In the genomic region with DNA sequence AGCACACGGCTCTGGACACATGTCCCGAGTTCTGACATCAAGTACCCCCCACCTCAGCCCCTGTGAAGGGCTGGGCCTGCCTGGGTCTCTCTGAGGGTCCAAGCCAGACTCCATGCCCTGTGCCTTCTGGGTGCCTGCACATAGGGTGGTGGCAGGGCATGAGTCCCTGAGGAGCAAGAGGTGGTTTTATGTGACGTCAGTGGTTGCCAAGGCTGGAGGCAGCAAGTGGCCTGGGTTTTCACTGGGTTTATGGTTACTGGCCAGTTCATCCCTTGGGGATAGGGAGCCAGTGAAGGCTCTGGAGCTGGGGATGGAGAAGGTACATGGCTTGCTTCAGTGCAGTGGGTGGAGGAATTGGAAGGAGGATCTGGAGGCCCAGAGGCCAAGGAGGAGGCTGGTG, we compare ENCODE assay signal across 2 cellular contexts.
TF ChIP-seq lines count a peak whose summit lies in the region.

No MANE protein-coding gene starts in this region.

TF ChIP-seq in HepG2, 621 proteins besides CTCF, POLR2A, EP300 and RAD21:
- TF ChIP-seq FOXO1 (CRISPR knock-in tag; IDR thresholded peaks at IDR 0.05): no peak
- no peak for TF ChIP-seq TAF1 (CRISPR knock-in tag; IDR thresholded peaks at IDR 0.05)
- TF ChIP-seq RFXANK (CRISPR knock-in tag; IDR thresholded peaks at IDR 0.05): peak; percentile 95
- no peak for TF ChIP-seq NR2C2 (CRISPR knock-in tag; IDR thresholded peaks at IDR 0.05; ENCODE audit: borderline replicate concordance)
- peak; percentile 77; the same call in 1 of the 2 replicates for TF ChIP-seq RFXAP (CRISPR knock-in tag; IDR thresholded peaks at IDR 0.05; ENCODE audit: borderline replicate concordance)
- TF ChIP-seq SCMH1 (CRISPR knock-in tag; IDR thresholded peaks at IDR 0.05; ENCODE audit: borderline replicate concordance): no peak
- peak; percentile 88 for TF ChIP-seq CREB1 (IDR thresholded peaks at IDR 0.05)
- no peak for TF ChIP-seq CREB1 (CRISPR knock-in tag; IDR thresholded peaks at IDR 0.05)
- TF ChIP-seq MEIS1 (CRISPR knock-in tag; IDR thresholded peaks at IDR 0.05; ENCODE audit: borderline replicate concordance): no peak
- peak; percentile 97 for TF ChIP-seq RFX5 (IDR thresholded peaks at IDR 0.05; ENCODE audit: low read depth, low read length)

TF ChIP-seq in H1, 55 proteins besides CTCF, POLR2A, EP300 and RAD21:
- TF ChIP-seq BACH1 (IDR thresholded peaks at IDR 0.05; ENCODE audit: low read length) (no peak), KDM1A (IDR thresholded peaks at IDR 0.05; ENCODE audit: borderline replicate concordance, low read length) (no peak), RNF2 (IDR thresholded peaks at IDR 0.05; ENCODE audit: borderline replicate concordance, low read depth, low read length, missing control alignments, poor library complexity, severe bottlenecking) (no peak), RFX5 (IDR thresholded peaks at IDR 0.05; ENCODE audit: borderline replicate concordance, low read depth, low read length) (no peak)
